In the genomic region with DNA sequence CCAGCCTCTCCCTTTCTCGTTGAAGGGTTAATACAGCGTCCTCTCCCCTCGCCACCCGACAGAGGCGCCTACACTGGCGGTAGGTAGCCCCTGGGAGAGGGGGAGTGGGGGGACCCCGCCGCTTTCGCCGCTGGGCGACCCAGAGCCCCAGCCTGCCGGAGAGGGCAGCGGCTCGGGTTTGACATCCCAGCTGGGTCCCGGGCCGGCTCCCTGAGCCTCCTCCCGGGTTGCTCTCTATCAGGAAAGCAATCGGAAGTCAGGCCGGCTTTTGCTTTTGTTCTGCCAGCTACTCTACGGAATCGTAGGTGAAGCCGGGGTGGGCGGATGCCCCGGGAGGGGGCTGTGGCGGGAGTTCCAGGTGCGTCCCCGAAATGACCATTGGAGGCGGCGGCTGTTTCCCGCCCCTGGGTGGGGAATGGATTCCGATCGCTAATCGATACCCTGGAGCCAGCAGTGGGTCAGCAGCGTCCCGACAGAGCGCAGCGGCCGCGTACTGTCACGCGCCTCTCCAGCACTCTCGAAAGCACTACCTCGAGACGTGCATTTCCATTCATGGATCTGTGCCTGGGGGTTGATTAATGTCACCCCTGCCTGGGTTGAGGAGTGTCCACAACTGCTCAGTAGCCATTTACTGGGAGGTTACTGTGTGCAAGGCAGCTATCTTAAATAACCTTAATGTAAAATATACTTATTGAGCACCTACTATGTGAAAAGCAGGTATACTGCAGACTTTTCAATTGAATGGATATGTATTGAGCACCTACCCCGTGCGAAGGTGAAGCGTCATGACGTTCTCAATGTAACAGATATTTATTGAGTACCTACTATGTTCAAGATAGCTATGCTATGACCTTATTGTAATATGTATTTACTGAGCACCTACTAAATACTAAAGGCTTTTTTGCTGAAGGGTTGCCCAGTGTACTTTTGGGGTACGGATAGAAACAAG, we compare ENCODE assay signal across 8 cellular contexts. TPM values are rescaled to one million over a fixed set of nuclear protein-coding genes. Genes with fewer than 3 reads are reported as not detected.
DNase-seq lines count a peak whose midpoint lies in the region; TF ChIP-seq lines count a peak whose summit lies in the region.

No MANE protein-coding gene starts in this region.

- WGBS in mesendoderm (ENCODE audit: extremely low coverage, insufficient coverage, low lambda C conversion rate) = no CpG with 5 or more reads among the region's 49 CpGs

- TF ChIP-seq POLR2A in vagina (IDR thresholded peaks at IDR 0.05) = no peak

- H3K79me2 ChIP-seq in mesendoderm (ENCODE audit: control insufficient read depth, insufficient read depth, low read length) = no peaks in the 10 kb centered on the region

- no peak overlapping the region for H2AK5ac ChIP-seq in mesendoderm (ENCODE audit: low read length)

- peak overlapping the region; percentile 29 for H3K23ac ChIP-seq in mesendoderm (ENCODE audit: low read length)

- no peaks in the 10 kb centered on the region for H3K9me3 ChIP-seq in vagina

- DNase-seq in COR-L47 (lab: John Stamatoyannopoulos, UW) = peak; percentile 54
- peak; percentile 2 for DNase-seq in M059J (ENCODE audit: low read depth)
- no peak for DNase-seq in choroid plexus epithelial cell (ENCODE audit: low read depth)
- peak; percentile 40 for DNase-seq in mesendoderm
- no peak for DNase-seq in vagina (ENCODE audit: extremely low spot score in 2 of 2)
- no peak for DNase-seq in GM19238 (ENCODE audit: insufficient read length, low spot score)
- no peak for DNase-seq in GDM1 (lab: John Stamatoyannopoulos, UW)
- DNase-seq in GF-D8 (lab: John Stamatoyannopoulos, UW) = no peak

- no peaks in the 10 kb centered on the region for H3K79me1 ChIP-seq in mesendoderm (ENCODE audit: low read length)

- H2BK15ac ChIP-seq in mesendoderm (replicated peaks; ENCODE audit: low read depth) = no peak overlapping the region

- intact Hi-C loops in vagina (cut with DNase I) = no loop called here

- no peak overlapping the region for H3K4ac ChIP-seq in mesendoderm (ENCODE audit: low read depth, low read length)

- H2BK120ac ChIP-seq in mesendoderm (ENCODE audit: low read depth, low read length) = no peak overlapping the region

- H3K4me1 ChIP-seq in mesendoderm (ENCODE audit: control insufficient read depth, low read depth, low read length) = no peaks in the 10 kb centered on the region
- H3K4me1 ChIP-seq in vagina = peaks cover 15% of the 10 kb centered on the region

- H3K36me3 ChIP-seq in mesendoderm (ENCODE audit: control insufficient read depth, insufficient read depth, low read length) = no peaks in the 10 kb centered on the region
- H3K36me3 ChIP-seq in vagina = no peaks in the 10 kb centered on the region

- no peak overlapping the region for H4K5ac ChIP-seq in mesendoderm (ENCODE audit: low read length)

- peak overlapping the region; percentile 67 for H3K56ac ChIP-seq in mesendoderm (ENCODE audit: low read length)

- no peak overlapping the region for H2BK5ac ChIP-seq in mesendoderm (ENCODE audit: low read length)

- no peak overlapping the region for H3K27ac ChIP-seq in mesendoderm (ENCODE audit: low read depth, low read length)
- peak overlapping the region; percentile 78 for H3K27ac ChIP-seq in vagina

- H3K18ac ChIP-seq in mesendoderm (ENCODE audit: low read length) = peak overlapping the region; percentile 4

- TF ChIP-seq CTCF in choroid plexus epithelial cell (conservative IDR thresholded peaks at IDR 0.05; ENCODE audit: low read depth, low read length) (no peak), vagina (IDR thresholded peaks at IDR 0.05) (no peak)

- H3K4me2 ChIP-seq in mesendoderm (ENCODE audit: low read length) = peak overlapping the region; percentile 84

- no peak overlapping the region for H4K8ac ChIP-seq in mesendoderm (ENCODE audit: low read depth, low read length)

- peak overlapping the region; percentile 72 for H3K9ac ChIP-seq in mesendoderm (ENCODE audit: low read length)

- H3K27me3 ChIP-seq in mesendoderm (ENCODE audit: insufficient read depth, low read length, poor library complexity) = peaks cover 16% of the 10 kb centered on the region
- H3K27me3 ChIP-seq in vagina = no peaks in the 10 kb centered on the region

- H3K4me3 ChIP-seq in choroid plexus epithelial cell (ENCODE audit: low read depth, low read length) (peak overlapping the region; percentile 44), mesendoderm (ENCODE audit: low read length) (peak overlapping the region; percentile 37), vagina (peak overlapping the region; percentile 63 to 74)

RNA-seq across cellular contexts. Expression of gene MAPK4, which starts 1.1 kb away (rescaled TPM):
- not detected in 2 replicates for total RNA-seq in M059J (2014; rRNA removed; shearing (Covaris generic))
- polyA plus RNA-seq in mesendoderm (2013, experiment 1 of 2) = 1.2 TPM
- polyA plus RNA-seq in mesendoderm (2013, experiment 2 of 2) = 1.2 TPM
- total RNA-seq in vagina = 2.2 TPM

Comparison
In these comparisons a context has a peak if more than half of its experiments do, and no peak if none do; other contexts are left out.
1. DNase-seq: peak in COR-L47 (single experiment), M059J (single experiment) and mesendoderm (single experiment); none in choroid plexus epithelial cell (single experiment), vagina (0 of 2), GM19238 (single experiment), GDM1 (single experiment) and GF-D8 (single experiment).
2. Peak in every context shown above with its lines, with median percentiles within 50 percentile points of each other: H3K4me3 ChIP-seq.